35 cellular contexts compared by ENCODE assay signal in genomic region chr13:96952592-96952991, GRCh38. TPM values are rescaled to one million over a fixed set of nuclear protein-coding genes. Genes with fewer than 3 reads are reported as not detected.
"Had no signal": no experiment of that assay in that cellular context is flagged by ENCODE, and none has a peak within 500 bp of the region (broad histone marks: within the 10 kb centered on the region; RNA-seq: fewer than 3 reads in every experiment).

No MANE protein-coding gene starts in this region.

- H3K4me1 ChIP-seq: adrenal gland, body of pancreas, breast epithelium had no signal

- H3K36me3 ChIP-seq: adrenal gland, brain microvascular endothelial cell, breast epithelium had no signal

- H3K4me3 ChIP-seq: adrenal gland, body of pancreas, breast epithelium had no signal

- H3K9me3 ChIP-seq: adrenal gland, body of pancreas, breast epithelium had no signal

- FAIRE-seq: astrocyte had no signal

- ATAC-seq: activated CD8-positive, alpha-beta T cell treated with anti-CD3 and anti-CD28 coated beads for 36 hours; activated naive CD4-positive, alpha-beta T cell treated with anti-CD3 and anti-CD28 coated beads, Interleukin-2, amount 50 U/mL, for 72 hours; activated T-cell treated with anti-CD3 and anti-CD28 coated beads, Interleukin-2, amount 50 U/mL, for 4 hours; activated T-cell treated with anti-CD3 and anti-CD28 coated beads, Interleukin-2, amount 50 U/mL, for 72 hours; activated T-helper 17 cell treated with anti-CD3 and anti-CD28 coated beads, Interleukin-2, amount 50 U/mL, for 72 hours; body of pancreas had no signal

- H3K27me3 ChIP-seq: adrenal gland, body of pancreas, brain microvascular endothelial cell, breast epithelium had no signal

- H3K27ac ChIP-seq: adrenal gland, body of pancreas, brain microvascular endothelial cell, breast epithelium, VCaP had no signal

- DNase-seq: activated B cell treated with CpG ODN at 0.5 μM for 24 hours; activated CD4-positive, alpha-beta memory T cell treated with anti-CD3 and anti-CD28 coated beads for 36 hours; activated CD4-positive, alpha-beta T cell treated with anti-CD3 and anti-CD28 coated beads for 4 hours; activated CD4-positive, alpha-beta T cell treated with anti-CD3 and anti-CD28 coated beads, Interleukin-2, amount 10 ng/mL, durations not matched to agents 24 days and 14 days; activated CD4-positive, alpha-beta T cell treated with anti-CD3 and anti-CD28 coated beads, Interleukin-2, amount 50 U/mL, for 1 hour; activated CD4-positive, alpha-beta T cell treated with anti-CD3 and anti-CD28 coated beads, Interleukin-2, amount 50 U/mL, for 4 hours; activated CD4-positive, CD25-positive, alpha-beta regulatory T cell treated with anti-CD3 and anti-CD28 coated beads, Interleukin-2, amount 50 U/mL, for 72 hours; activated CD8-positive, alpha-beta memory T cell treated with anti-CD3 and anti-CD28 coated beads, Interleukin-2, amount 50 U/mL, for 4 hours; activated CD8-positive, alpha-beta T cell treated with anti-CD3 and anti-CD28 coated beads for 36 hours; activated effector memory CD4-positive, alpha-beta T cell treated with anti-CD3 and anti-CD28 coated beads, Interleukin-2, amount 50 U/mL, for 16 hours; activated gamma-delta T cell treated with Interleukin-2 at 50 U/mL for 16 hours; activated naive CD4-positive, alpha-beta T cell; activated naive CD4-positive, alpha-beta T cell treated with anti-CD3 and anti-CD28 coated beads for 36 hours; activated naive CD4-positive, alpha-beta T cell treated with anti-CD3 and anti-CD28 coated beads, Interleukin-2, amount 50 U/mL, for 16 hours; activated naive CD8-positive, alpha-beta T cell treated with anti-CD3 and anti-CD28 coated beads for 36 hours; activated T-cell treated with anti-CD3 and anti-CD28 coated beads for 4 hours; activated T-cell treated with anti-CD3 and anti-CD28 coated beads, Interleukin-2, amount 50 U/mL, for 1 hour; activated T-cell treated with anti-CD3 and anti-CD28 coated beads, Interleukin-2, amount 50 U/mL, for 4 hours; activated T-cell treated with anti-CD3 and anti-CD28 coated beads, Interleukin-2, amount 50 U/mL, for 72 hours; adrenal gland; amniotic stem cell; aorta; body of pancreas; brain microvascular endothelial cell; central memory CD4-positive, alpha-beta T cell; T-helper 2 cell; T-helper 9 cell had no signal

RNA-seq across cellular contexts. Expression of gene OXGR1, which starts 41.7 kb away (rescaled TPM):
- total RNA-seq: activated B cell treated with CpG ODN at 0.5 μM for 24 hours; activated CD4-positive, alpha-beta memory T cell treated with anti-CD3 and anti-CD28 coated beads for 36 hours; activated CD4-positive, alpha-beta T cell treated with anti-CD3 and anti-CD28 coated beads, Interleukin-2, amount 10 ng/mL, durations not matched to agents 24 days and 14 days; activated CD8-positive, alpha-beta memory T cell treated with anti-CD3 and anti-CD28 coated beads for 36 hours; activated CD8-positive, alpha-beta T cell treated with anti-CD3 and anti-CD28 coated beads for 36 hours; activated naive CD4-positive, alpha-beta T cell treated with anti-CD3 and anti-CD28 coated beads for 36 hours; activated naive CD4-positive, alpha-beta T cell treated with anti-CD3 and anti-CD28 coated beads, Interleukin-2, amount 50 U/mL, for 72 hours; activated naive CD8-positive, alpha-beta T cell treated with anti-CD3 and anti-CD28 coated beads for 36 hours; activated T-cell treated with anti-CD3 and anti-CD28 coated beads, Interleukin-2, amount 50 U/mL, for 4 hours; activated T-cell treated with anti-CD3 and anti-CD28 coated beads, Interleukin-2, amount 50 U/mL, for 72 hours; activated T-helper 1 cell treated with anti-CD3 and anti-CD28 coated beads, Interleukin-12 subunit alpha, Interleukin-12 subunit beta, Interleukin-2, Interleukin-4 antibody, amounts not matched to agents 30 ng/mL and 10 ng/mL and 1 ng/mL, durations not matched to agents 14 hours and 24 hours and 36 hours; activated T-helper 17 cell treated with anti-CD3 and anti-CD28 coated beads, Interleukin-2, amount 50 U/mL, for 72 hours; adrenal gland; cardiac septum had no signal
- polyA plus RNA-seq: aorta had no signal
